1 cellular context compared by ENCODE assay signal in the genomic region with DNA sequence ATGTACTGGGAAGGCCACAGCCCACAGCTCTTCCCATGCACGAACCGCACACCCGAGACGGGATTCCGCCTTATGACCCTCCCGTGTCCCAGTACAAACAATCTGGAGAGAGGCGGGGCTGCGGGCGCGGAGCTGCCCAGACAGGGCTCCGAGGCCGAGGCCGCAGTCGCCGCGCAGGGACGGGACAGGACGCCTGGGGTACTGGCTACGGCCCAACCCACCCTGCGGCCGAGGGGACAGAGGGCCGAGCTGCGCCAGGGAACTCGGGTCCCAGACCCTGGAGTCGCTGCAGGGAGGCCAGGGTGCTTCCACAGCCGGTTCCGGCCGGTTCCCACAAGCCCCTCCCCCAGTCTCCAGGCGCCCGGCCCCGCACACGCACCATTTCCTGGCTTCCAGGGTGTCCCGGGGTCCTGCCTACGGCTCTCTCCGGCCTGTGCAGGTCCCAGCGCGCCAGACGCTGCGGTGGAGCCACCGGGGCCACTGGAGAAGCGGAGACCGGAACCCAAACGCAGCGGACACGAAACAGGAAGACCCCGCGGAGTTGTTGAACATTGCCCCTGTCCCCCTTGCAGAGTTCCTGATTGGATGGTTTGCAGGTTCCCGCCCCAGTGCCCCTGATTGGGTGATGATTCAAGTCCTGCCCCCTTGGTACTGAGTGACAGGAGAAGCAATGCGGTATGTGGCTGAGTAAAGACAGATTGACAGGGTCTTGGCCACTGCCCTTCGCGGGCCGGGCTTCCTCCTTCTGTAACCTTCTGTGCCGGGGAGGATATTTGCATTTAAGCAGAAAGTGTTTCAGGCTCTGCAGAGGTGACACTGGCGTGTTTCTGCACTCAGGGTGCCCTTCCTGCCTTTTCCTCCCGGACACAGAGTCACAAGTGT.
A peak's percentile ranks its signal among the peaks of the same experiment; 100 is the strongest.
TF ChIP-seq lines count a peak whose summit lies in the region.

A gene (minus strand): TSS at position 532 of the 882 bp plus-strand sequence. CDS start 150 bp downstream, at position 382.

TF ChIP-seq in HCT116, 20 proteins besides CTCF, POLR2A, EP300 and RAD21 (continued from another document):
- TF ChIP-seq, protein P1, sequence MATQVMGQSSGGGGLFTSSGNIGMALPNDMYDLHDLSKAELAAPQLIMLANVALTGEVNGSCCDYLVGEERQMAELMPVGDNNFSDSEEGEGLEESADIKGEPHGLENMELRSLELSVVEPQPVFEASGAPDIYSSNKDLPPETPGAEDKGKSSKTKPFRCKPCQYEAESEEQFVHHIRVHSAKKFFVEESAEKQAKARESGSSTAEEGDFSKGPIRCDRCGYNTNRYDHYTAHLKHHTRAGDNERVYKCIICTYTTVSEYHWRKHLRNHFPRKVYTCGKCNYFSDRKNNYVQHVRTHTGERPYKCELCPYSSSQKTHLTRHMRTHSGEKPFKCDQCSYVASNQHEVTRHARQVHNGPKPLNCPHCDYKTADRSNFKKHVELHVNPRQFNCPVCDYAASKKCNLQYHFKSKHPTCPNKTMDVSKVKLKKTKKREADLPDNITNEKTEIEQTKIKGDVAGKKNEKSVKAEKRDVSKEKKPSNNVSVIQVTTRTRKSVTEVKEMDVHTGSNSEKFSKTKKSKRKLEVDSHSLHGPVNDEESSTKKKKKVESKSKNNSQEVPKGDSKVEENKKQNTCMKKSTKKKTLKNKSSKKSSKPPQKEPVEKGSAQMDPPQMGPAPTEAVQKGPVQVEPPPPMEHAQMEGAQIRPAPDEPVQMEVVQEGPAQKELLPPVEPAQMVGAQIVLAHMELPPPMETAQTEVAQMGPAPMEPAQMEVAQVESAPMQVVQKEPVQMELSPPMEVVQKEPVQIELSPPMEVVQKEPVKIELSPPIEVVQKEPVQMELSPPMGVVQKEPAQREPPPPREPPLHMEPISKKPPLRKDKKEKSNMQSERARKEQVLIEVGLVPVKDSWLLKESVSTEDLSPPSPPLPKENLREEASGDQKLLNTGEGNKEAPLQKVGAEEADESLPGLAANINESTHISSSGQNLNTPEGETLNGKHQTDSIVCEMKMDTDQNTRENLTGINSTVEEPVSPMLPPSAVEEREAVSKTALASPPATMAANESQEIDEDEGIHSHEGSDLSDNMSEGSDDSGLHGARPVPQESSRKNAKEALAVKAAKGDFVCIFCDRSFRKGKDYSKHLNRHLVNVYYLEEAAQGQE (IDR thresholded peaks at IDR 0.05; ENCODE audit: low read depth): no peak
- TF ChIP-seq, protein P2, sequence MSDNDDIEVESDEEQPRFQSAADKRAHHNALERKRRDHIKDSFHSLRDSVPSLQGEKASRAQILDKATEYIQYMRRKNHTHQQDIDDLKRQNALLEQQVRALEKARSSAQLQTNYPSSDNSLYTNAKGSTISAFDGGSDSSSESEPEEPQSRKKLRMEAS (IDR thresholded peaks at IDR 0.05): peak; percentile 30; the same call in 1 of the 2 replicates
TF ChIP-seq in HCT116: peak in this region for 6.
